In genomic region chr3:173397161-173398110, GRCh38 we compare ENCODE assay signal across 8 cellular contexts. TPM values are rescaled to one million over a fixed set of nuclear protein-coding genes. Genes with fewer than 3 reads are reported as not detected.
DNase-seq lines count a peak whose midpoint lies in the region; ATAC-seq and TF ChIP-seq lines count a peak whose summit lies in the region.

Gene NLGN1, plus strand, starts transcription at chr3:173397744.

- peak within 1 kb of the TSS; percentile 60 for H3K27ac Mint-ChIP-seq in activated T-cell treated with anti-CD3 and anti-CD28 coated beads, Interleukin-2, amount 50 U/mL, for 72 hours

- H3K27ac ChIP-seq in right cardiac atrium (ENCODE audit: low read length) (peak within 1 kb of the TSS; percentile 79), ovary (peak within 1 kb of the TSS; percentile 55 to 88)

- no peaks in the 10 kb centered on the region for H3K9me3 ChIP-seq in right cardiac atrium (ENCODE audit: control insufficient read depth, low read length)
- H3K9me3 ChIP-seq in ovary: no peaks in the 10 kb centered on the region

- intact Hi-C loops in right cardiac atrium (cut with DNase I): no loop called here
- intact Hi-C loops in ovary (cut with DNase I): loop anchor here in 1 of 4 donors (10.0 kb wide), 1 partner anchor 1047 kb away; no protein-coding TSS in a partner anchor

- H3K4me1 ChIP-seq in right cardiac atrium (ENCODE audit: control insufficient read depth, insufficient read depth, low read length) (no peaks in the 10 kb centered on the region), ovary (ENCODE audit: insufficient read depth) (no peaks in the 10 kb centered on the region)

- H3K27me3 ChIP-seq in right cardiac atrium (ENCODE audit: control insufficient read depth, insufficient read depth) (no peaks in the 10 kb centered on the region), ovary (no peaks in the 10 kb centered on the region)

- peaks cover 0 to 2% of the 10 kb centered on the region in 2 donors for H3K36me3 Mint-ChIP-seq in activated T-cell treated with anti-CD3 and anti-CD28 coated beads, Interleukin-2, amount 50 U/mL, for 72 hours (ENCODE audit: insufficient read depth in 2 of 2)
- H3K36me3 Mint-ChIP-seq in activated T-cell treated with anti-CD3 and anti-CD28 coated beads, Interleukin-2, amount 50 U/mL, for 4 hours (ENCODE audit: insufficient read depth): no peaks in the 10 kb centered on the region

- peak; percentile 19 for TF ChIP-seq POLR2A in ovary (IDR thresholded peaks at IDR 0.05)

- DNase-seq in activated T-cell treated with anti-CD3 and anti-CD28 coated beads, Interleukin-2, amount 50 U/mL, for 72 hours: peak; percentile 12 to 18
- no peak for DNase-seq in activated T-cell treated with anti-CD3 and anti-CD28 coated beads, Interleukin-2, amount 50 U/mL, for 4 hours
- DNase-seq in NCI-H460 (ENCODE audit: extremely low read depth, low read depth): peak; percentile 34
- peak; percentile 45 for DNase-seq in astrocyte of the cerebellum (ENCODE audit: low read depth)
- DNase-seq in right cardiac atrium: peak; percentile 78 to 90 (median 90)
- peak; percentile 58 to 79 (median 73) for DNase-seq in ovary
- DNase-seq in NOMO-1 (lab: John Stamatoyannopoulos, UW; ENCODE audit: unreplicated experiment in 2 of 2): no peak
- DNase-seq in stimulated activated naive CD4-positive, alpha-beta T cell treated with Interleukin-2 at 50 U/mL for 16 hours (lab: John Stamatoyannopoulos, UW): no peak

- H3K4me3 Mint-ChIP-seq in activated T-cell treated with anti-CD3 and anti-CD28 coated beads, Interleukin-2, amount 50 U/mL, for 72 hours: peak within 1 kb of the TSS; percentile 83 to 87
- H3K4me3 Mint-ChIP-seq in activated T-cell treated with anti-CD3 and anti-CD28 coated beads, Interleukin-2, amount 50 U/mL, for 4 hours: no peak within 1 kb of the TSS

- H3K9me3 Mint-ChIP-seq in activated T-cell treated with anti-CD3 and anti-CD28 coated beads, Interleukin-2, amount 50 U/mL, for 72 hours: no peaks in the 10 kb centered on the region
- no peaks in the 10 kb centered on the region for H3K9me3 Mint-ChIP-seq in activated T-cell treated with anti-CD3 and anti-CD28 coated beads, Interleukin-2, amount 50 U/mL, for 4 hours

- H3K36me3 ChIP-seq in ovary: no peaks in the 10 kb centered on the region

- ATAC-seq in activated T-cell treated with anti-CD3 and anti-CD28 coated beads, Interleukin-2, amount 50 U/mL, for 72 hours (replicated peaks in 1 of 2): peak in 1 of 2 donors; percentile 27
- ATAC-seq in activated T-cell treated with anti-CD3 and anti-CD28 coated beads, Interleukin-2, amount 50 U/mL, for 4 hours: no peak
- peak; percentile 89 to 92 for ATAC-seq in right cardiac atrium

- in situ Hi-C loops in astrocyte of the cerebellum (cut with HindIII; ENCODE audit: low sequenced_read_pairs): no loop called here

- H3K4me3 ChIP-seq in astrocyte of the cerebellum (ENCODE audit: low read depth, low read length) (peak within 1 kb of the TSS; percentile 77), right cardiac atrium (ENCODE audit: low read length) (peak within 1 kb of the TSS; percentile 63), ovary (peak within 1 kb of the TSS; percentile 65)

- H3K27me3 Mint-ChIP-seq in activated T-cell treated with anti-CD3 and anti-CD28 coated beads, Interleukin-2, amount 50 U/mL, for 72 hours (ENCODE audit: low read depth): peaks cover 59% of the 10 kb centered on the region
- H3K27me3 Mint-ChIP-seq in activated T-cell treated with anti-CD3 and anti-CD28 coated beads, Interleukin-2, amount 50 U/mL, for 4 hours (ENCODE audit: low read depth): peaks cover 60% of the 10 kb centered on the region

- TF ChIP-seq EP300 in ovary (IDR thresholded peaks at IDR 0.05): no peak

- peak; percentile 52 for TF ChIP-seq CTCF in astrocyte of the cerebellum (IDR thresholded peaks at IDR 0.05; ENCODE audit: low read depth, low read length, missing control alignments)
- no peak for TF ChIP-seq CTCF in ovary (IDR thresholded peaks at IDR 0.05)

- WGBS in right cardiac atrium: under 1% methylated on average over 70 of the region's 70 CpGs
- WGBS in ovary, 3 donors: 0% methylated on average over 70 of the region's 70 CpGs

- peaks cover 34% of the 10 kb centered on the region for H3K4me1 Mint-ChIP-seq in activated T-cell treated with anti-CD3 and anti-CD28 coated beads, Interleukin-2, amount 50 U/mL, for 72 hours (ENCODE audit: low read depth)
- H3K4me1 Mint-ChIP-seq in activated T-cell treated with anti-CD3 and anti-CD28 coated beads, Interleukin-2, amount 50 U/mL, for 4 hours (ENCODE audit: low read depth): peaks cover 24% of the 10 kb centered on the region

RNA-seq across cellular contexts. Expression of gene NLGN1, which starts in this region (rescaled TPM):
- not detected for total RNA-seq in activated T-cell treated with anti-CD3 and anti-CD28 coated beads, Interleukin-2, amount 50 U/mL, for 72 hours
- not detected for total RNA-seq in activated T-cell treated with anti-CD3 and anti-CD28 coated beads, Interleukin-2, amount 50 U/mL, for 4 hours
- 8.8 and 10.7 TPM in 2 replicates for total RNA-seq in NCI-H460 (2014; rRNA removed; shearing (Covaris generic))
- polyA plus RNA-seq in NCI-H460 (2014; cell fraction: nucleus; rRNA removed): 1.3 and 1.4 TPM in 2 replicates
- total RNA-seq in right cardiac atrium (1 to 10 TPM in 2 of 4 donors, under 1 TPM in 2; 0.84 to 2.2 (median 1.5) TPM), ovary (1 to 10 TPM; 1.4 to 7.7 (median 6.2) TPM)
- polyA plus RNA-seq in right cardiac atrium (0.48 TPM), ovary (1 to 10 TPM; 1.2 to 2.1 TPM)

Comparison
In these comparisons a context has a peak if more than half of its experiments do, and no peak if none do; other contexts are left out.
1. Peak in DNase-seq in activated T-cell treated with anti-CD3 and anti-CD28 coated beads, Interleukin-2, amount 50 U/mL, for 72 hours; RNA of the gene not detected or under 1 TPM.
2. ATAC-seq: peak in right cardiac atrium (2 of 2); none in activated T-cell treated with anti-CD3 and anti-CD28 coated beads, Interleukin-2, amount 50 U/mL, for 4 hours (0 of 2).
3. DNase-seq: peak in NCI-H460 (single experiment), astrocyte of the cerebellum (single experiment), right cardiac atrium (3 of 3) and ovary (5 of 5); none in activated T-cell treated with anti-CD3 and anti-CD28 coated beads, Interleukin-2, amount 50 U/mL, for 4 hours (single experiment), NOMO-1 (0 of 2) and stimulated activated naive CD4-positive, alpha-beta T cell treated with Interleukin-2 at 50 U/mL for 16 hours (single experiment).
4. Peak in every context shown above with its lines, with median percentiles within 50 percentile points of each other: H3K4me3 ChIP-seq.